In the genomic region with DNA sequence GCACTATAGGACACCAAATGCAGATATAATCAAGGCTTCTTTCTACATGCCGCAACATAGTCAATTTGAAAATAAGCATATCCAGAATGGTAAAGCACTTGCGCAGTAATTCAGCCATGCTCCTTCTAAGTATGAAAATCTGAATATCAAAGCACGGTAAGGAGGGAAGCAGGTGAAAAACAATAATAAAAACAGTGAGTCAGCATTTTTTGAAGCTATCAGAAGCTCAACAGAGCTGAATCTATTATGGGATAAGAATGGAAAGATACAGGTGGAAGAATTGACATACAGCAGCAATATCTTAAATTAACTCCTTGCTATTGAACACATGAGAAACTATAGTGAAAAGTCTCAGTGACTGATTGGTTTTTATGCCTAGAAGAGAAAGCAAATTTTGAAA, we compare ENCODE assay signal across 1 cellular context.
TF ChIP-seq lines count a peak whose summit lies in the region.

No MANE protein-coding gene starts in this region.

TF ChIP-seq in K562, 482 proteins besides CTCF, POLR2A, EP300 and RAD21 (continued from another document):
- TF ChIP-seq GMEB1 (CRISPR knock-in tag; IDR thresholded peaks at IDR 0.05): no peak
- no peak for TF ChIP-seq ZNF232 (CRISPR knock-in tag; IDR thresholded peaks at IDR 0.05)
- TF ChIP-seq STAG1 (CRISPR knock-in tag; IDR thresholded peaks at IDR 0.05; ENCODE audit: borderline replicate concordance): no peak
- no peak for TF ChIP-seq NR1H2 (CRISPR knock-in tag; IDR thresholded peaks at IDR 0.05)
- TF ChIP-seq CREM (IDR thresholded peaks at IDR 0.05; ENCODE audit: low read depth): no peak
- TF ChIP-seq ZNF175 (CRISPR knock-in tag; IDR thresholded peaks at IDR 0.05; ENCODE audit: low read depth): no peak
- TF ChIP-seq MAFK (IDR thresholded peaks at IDR 0.05; ENCODE audit: low read length): peak; percentile 66
- TF ChIP-seq ZNF316 (IDR thresholded peaks at IDR 0.05): peak; percentile 52; the same call in 1 of the 2 replicates
- TF ChIP-seq TRIM24 (IDR thresholded peaks at IDR 0.05): no peak
- TF ChIP-seq MAFF (IDR thresholded peaks at IDR 0.05; ENCODE audit: low read length): peak; percentile 69
